In genomic region chr1:230849451-230850194, GRCh38 we compare ENCODE assay signal across 8 cellular contexts. TPM values are rescaled to one million over a fixed set of nuclear protein-coding genes. Genes with fewer than 3 reads are reported as not detected.
DNase-seq lines count a peak whose midpoint lies in the region; ATAC-seq and TF ChIP-seq lines count a peak whose summit lies in the region.

No MANE protein-coding gene starts in this region.

- peak overlapping the region; percentile 61 for H2AK9ac ChIP-seq in IMR-90 (replicated peaks; ENCODE audit: low read depth, low read length, poor library complexity)

- in situ Hi-C loops in IMR-90 (cut with MboI; ENCODE audit: low sequenced_read_pairs), result loop anchor here (25.0 kb wide), 1 partner anchor 762 kb away; no protein-coding TSS in a partner anchor

- H3K9ac ChIP-seq in IMR-90 (ENCODE audit: low read depth, low read length), result peak overlapping the region; percentile 5; the same call in 1 of the 2 replicates

- H3K14ac ChIP-seq in IMR-90 (replicated peaks; ENCODE audit: low read depth, low read length), result peak overlapping the region; percentile 94

- H3K4me1 ChIP-seq in IMR-90 (ENCODE audit: control insufficient read depth, insufficient read depth, low read length), result peaks cover 31% of the 10 kb centered on the region
- H3K4me1 ChIP-seq in thyroid gland, result peaks cover 45 to 60% of the 10 kb centered on the region in 2 donors

- peak overlapping the region; percentile 51 to 65; a peak in 3 of 4 replicates for H4K8ac ChIP-seq in IMR-90 (ENCODE audit: low read depth in 2 of 2, low read length in 2 of 2)

- H3K4me3 ChIP-seq in IMR-90 (ENCODE audit: insufficient read depth, low read depth, low read length), result no peak overlapping the region
- no peak overlapping the region for H3K4me3 ChIP-seq in lower leg skin (ENCODE audit: low read depth, poor library complexity, severe bottlenecking)
- H3K4me3 ChIP-seq in thyroid gland (replicated peaks in 1 of 3), result no peak overlapping the region

- H3K9me3 ChIP-seq in IMR-90 (ENCODE audit: control insufficient read depth, insufficient read depth, low read length) (peaks cover 5% of the 10 kb centered on the region), thyroid gland (no peaks in the 10 kb centered on the region)

- TF ChIP-seq CTCF in IMR-90 (conservative IDR thresholded peaks at IDR 0.05; ENCODE audit: low read depth, low read length) (no peak), lower leg skin (IDR thresholded peaks at IDR 0.05) (no peak), thyroid gland (IDR thresholded peaks at IDR 0.05) (no peak)

- peak overlapping the region; percentile 11 for H2AFZ ChIP-seq in IMR-90 (replicated peaks; ENCODE audit: low read length, poor library complexity)

- H3K36me3 ChIP-seq in IMR-90 (ENCODE audit: control insufficient read depth, insufficient read depth, low read length) (peaks cover 26% of the 10 kb centered on the region), thyroid gland (peaks cover 6 to 12% of the 10 kb centered on the region in 2 donors)

- dilution Hi-C loops in IMR-90 (cut with HindIII; ENCODE audit: low sequenced_read_pairs, unreplicated experiment), result no loop called here

- peak overlapping the region; percentile 34 for H3K4me2 ChIP-seq in IMR-90 (ENCODE audit: low read depth, low read length)

- peaks cover 41% of the 10 kb centered on the region for H4K20me1 ChIP-seq in IMR-90 (ENCODE audit: insufficient read depth, low read length)

- peak overlapping the region; percentile 87; the same call in 2 of the 3 replicates for H2BK15ac ChIP-seq in IMR-90 (ENCODE audit: low read depth, low read length)

- intact Hi-C loops in IMR-90 (cut with micrococcal nuclease), result loop anchor here (1.0 kb wide), 1 partner anchor 38 kb away; no protein-coding TSS in a partner anchor
- intact Hi-C loops in lower leg skin (cut with DNase I; ENCODE audit: low total_unique reads), result no loop called here
- intact Hi-C loops in thyroid gland (cut with DNase I), result no loop called here

- peak overlapping the region; percentile 84 for H4K91ac ChIP-seq in IMR-90 (ENCODE audit: insufficient read depth, low read depth, low read length)

- peak overlapping the region; percentile 62 for H4K5ac ChIP-seq in IMR-90 (ENCODE audit: low read depth, low read length)

- H2AK5ac ChIP-seq in IMR-90 (ENCODE audit: low read depth, low read length), result peak overlapping the region; percentile 98

- peak overlapping the region; percentile 83 for H3K18ac ChIP-seq in IMR-90 (ENCODE audit: low read depth, low read length)

- WGBS in IMR-90 (ENCODE audit: extremely low coverage in 2 of 2, insufficient read length in 1 of 2), 2 experiments, result no CpG with 5 or more reads among the region's 13 CpGs
- 25 to 46% methylated on average over 11 to 13 of the region's 13 CpGs for WGBS in lower leg skin, 2 donors
- 21 to 23% methylated on average over 12 of the region's 13 CpGs for WGBS in thyroid gland, 2 donors

- peak overlapping the region; percentile 57 for H2BK5ac ChIP-seq in IMR-90 (ENCODE audit: low read depth, low read length, poor library complexity, severe bottlenecking)

- POLR2A ChIA-PET in IMR-90 (lab: Charles Lee; ENCODE audit: unreplicated experiment), result no interaction called here
- POLR2A ChIA-PET in HEK293T (lab: Yijun Ruan, JAX), result no interaction called here

- peak overlapping the region; percentile 70 for H3K23ac ChIP-seq in IMR-90 (ENCODE audit: low read depth, low read length)

- no peaks in the 10 kb centered on the region for H3K27me3 ChIP-seq in IMR-90 (ENCODE audit: control insufficient read depth, insufficient read depth, low read length)
- no peaks in the 10 kb centered on the region for H3K27me3 ChIP-seq in thyroid gland

- DNase-seq in IMR-90 (peak; percentile 95), caudate nucleus (lab: John Stamatoyannopoulos, UW) (peak in 3 of 61 donors; percentile 21 to 44 (median 22)), lower leg skin (ENCODE audit: low spot score in 2 of 2) (peak; percentile 58 to 87), thyroid gland (peak; percentile 83 to 89), inferior parietal cortex (ENCODE audit: extremely low spot score) (no peak), HEK293T (ENCODE audit: extremely low spot score) (no peak), cerebellar nuclear complex (lab: John Stamatoyannopoulos, UW) (no peak)

- peak overlapping the region; percentile 36; the same call in 1 of the 2 replicates for H3K56ac ChIP-seq in IMR-90 (ENCODE audit: extremely low read depth, insufficient read depth, low read length)

- H2BK120ac ChIP-seq in IMR-90 (ENCODE audit: low read depth, low read length), result peak overlapping the region; percentile 91

- no peak for TF ChIP-seq POLR2A in IMR-90 (IDR thresholded peaks at IDR 0.05; ENCODE audit: low read depth, low read length)
- TF ChIP-seq POLR2A in lower leg skin (IDR thresholded peaks at IDR 0.05), result no peak
- TF ChIP-seq POLR2A in thyroid gland (IDR thresholded peaks at IDR 0.05), result peak in 1 of 2 donors; percentile 22

- H2BK20ac ChIP-seq in IMR-90 (ENCODE audit: low read depth, low read length), result peak overlapping the region; percentile 95

- peaks cover 30% of the 10 kb centered on the region for H3K9me1 ChIP-seq in IMR-90 (ENCODE audit: insufficient read depth, low read length)

- no TSS peak for BruUV-seq in IMR-90 (replicated peaks; lab: Mats Ljungman, UMichigan)

- H3K27ac ChIP-seq in IMR-90 (ENCODE audit: insufficient read depth, low read length) (peak overlapping the region; percentile 38; the same call in 1 of the 2 replicates), caudate nucleus (ENCODE audit: low read depth, low read length) (peak overlapping the region; percentile 79), thyroid gland (peak overlapping the region; percentile 91 to 99 (median 93))

- peak overlapping the region; percentile 96 for H3K4ac ChIP-seq in IMR-90 (ENCODE audit: low read depth, low read length)

- peaks cover 28 to 85% of the 10 kb centered on the region in 2 experiments for H3K79me1 ChIP-seq in IMR-90 (ENCODE audit: low read depth in 1 of 2, low read length in 2 of 2)

- CTCF ChIA-PET in IMR-90 (lab: Yijun Ruan, JAX) (no interaction called here), HEK293T (lab: Yijun Ruan, JAX) (no interaction called here)

- TF ChIP-seq RAD21 in IMR-90 (IDR thresholded peaks at IDR 0.05; ENCODE audit: low read length), result 0 out of 2 replicates have a peak, but pooled peaks have one; percentile 4

- peak; percentile 72 for ATAC-seq in IMR-90 (ENCODE audit: low read depth)
- ATAC-seq in GM18870 (IDR thresholded peaks at IDR 0.05; ENCODE audit: unreplicated experiment), result no peak

TF ChIP-seq in IMR-90, 13 proteins besides CTCF, POLR2A, EP300 and RAD21:
- TF ChIP-seq CEBPB (IDR thresholded peaks at IDR 0.05; ENCODE audit: low read depth, low read length) (no peak), SMC3 (IDR thresholded peaks at IDR 0.05; ENCODE audit: low read depth, low read length) (no peak), MAZ (IDR thresholded peaks at IDR 0.05; ENCODE audit: borderline replicate concordance, low read depth, low read length) (0 out of 2 replicates have a peak, but pooled peaks have one; percentile 10), MXI1 (IDR thresholded peaks at IDR 0.05; ENCODE audit: borderline replicate concordance, low read depth, low read length) (no peak), FOS (IDR thresholded peaks at IDR 0.05; ENCODE audit: low read depth, low read length) (peak; percentile 64), BHLHE40 (IDR thresholded peaks at IDR 0.05; ENCODE audit: low read depth, low read length) (0 out of 2 replicates have a peak, but pooled peaks have one; percentile 10), MAFK (IDR thresholded peaks at IDR 0.05; ENCODE audit: low read depth, low read length) (no peak)
- TF ChIP-seq, protein P1, sequence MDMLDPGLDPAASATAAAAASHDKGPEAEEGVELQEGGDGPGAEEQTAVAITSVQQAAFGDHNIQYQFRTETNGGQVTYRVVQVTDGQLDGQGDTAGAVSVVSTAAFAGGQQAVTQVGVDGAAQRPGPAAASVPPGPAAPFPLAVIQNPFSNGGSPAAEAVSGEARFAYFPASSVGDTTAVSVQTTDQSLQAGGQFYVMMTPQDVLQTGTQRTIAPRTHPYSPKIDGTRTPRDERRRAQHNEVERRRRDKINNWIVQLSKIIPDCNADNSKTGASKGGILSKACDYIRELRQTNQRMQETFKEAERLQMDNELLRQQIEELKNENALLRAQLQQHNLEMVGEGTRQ (IDR thresholded peaks at IDR 0.05; ENCODE audit: low read depth, low read length), result no peak
TF ChIP-seq in IMR-90: peak in this region for 3.

TF ChIP-seq in HEK293T, 16 proteins besides CTCF, POLR2A, EP300 and RAD21:
- TF ChIP-seq ARNT (IDR thresholded peaks at IDR 0.05) (no peak), ELF4 (IDR thresholded peaks at IDR 0.05) (no peak), SUZ12 (IDR thresholded peaks at IDR 0.05) (no peak), ZNF384 (IDR thresholded peaks at IDR 0.05) (no peak), FOXK2 (IDR thresholded peaks at IDR 0.05) (no peak), L3MBTL2 (conservative IDR thresholded peaks at IDR 0.05) (no peak), BHLHE40 (IDR thresholded peaks at IDR 0.05; ENCODE audit: borderline replicate concordance) (no peak), LEF1 (IDR thresholded peaks at IDR 0.05; ENCODE audit: borderline replicate concordance) (no peak), HDGF (IDR thresholded peaks at IDR 0.05; ENCODE audit: borderline replicate concordance) (no peak), SP1 (IDR thresholded peaks at IDR 0.05) (no peak), NFRKB (IDR thresholded peaks at IDR 0.05) (no peak), PKNOX1 (IDR thresholded peaks at IDR 0.05) (no peak), CTBP1 (IDR thresholded peaks at IDR 0.05; ENCODE audit: borderline replicate concordance) (no peak), FOXM1 (IDR thresholded peaks at IDR 0.05; ENCODE audit: borderline replicate concordance) (no peak), FOXA1 (IDR thresholded peaks at IDR 0.05) (no peak)

RNA-seq across cellular contexts. Expression of gene C1orf198, which starts 18.7 kb away (rescaled TPM):
- total RNA-seq in IMR-90 (2012; rRNA removed) (74.4 and 76.2 TPM in 2 replicates), lower leg skin (10 to 100 TPM; 71.1 to 80.1 (median 73.3) TPM), thyroid gland (100 to 1,000 TPM in 3 of 4 donors, 10 to 100 TPM in 1; 87.8 to 142 (median 124) TPM)
- polyA plus RNA-seq in IMR-90 (2012; rRNA removed), result 63.9 and 67.4 TPM in 2 replicates
- polyA plus RNA-seq in IMR-90 (2012; cell fraction: cytosol; rRNA removed), result 33.0 and 75.6 TPM in 2 replicates
- 260 and 261 TPM in 2 replicates for polyA plus RNA-seq in IMR-90 (2012; cell fraction: nucleus; rRNA removed; ENCODE audit: low replicate concordance)

Comparison
In these comparisons a context has a peak if more than half of its experiments do, and no peak if none do; other contexts are left out.
1. DNase-seq: peak in IMR-90 (single experiment), lower leg skin (2 of 2) and thyroid gland (2 of 2); none in inferior parietal cortex (single experiment), HEK293T (single experiment) and cerebellar nuclear complex (0 of 2).
2. H3K27ac ChIP-seq: peak in every context shown above with its lines; median percentile 93 in thyroid gland; 79 in caudate nucleus; 38 in IMR-90.